In the genomic region with DNA sequence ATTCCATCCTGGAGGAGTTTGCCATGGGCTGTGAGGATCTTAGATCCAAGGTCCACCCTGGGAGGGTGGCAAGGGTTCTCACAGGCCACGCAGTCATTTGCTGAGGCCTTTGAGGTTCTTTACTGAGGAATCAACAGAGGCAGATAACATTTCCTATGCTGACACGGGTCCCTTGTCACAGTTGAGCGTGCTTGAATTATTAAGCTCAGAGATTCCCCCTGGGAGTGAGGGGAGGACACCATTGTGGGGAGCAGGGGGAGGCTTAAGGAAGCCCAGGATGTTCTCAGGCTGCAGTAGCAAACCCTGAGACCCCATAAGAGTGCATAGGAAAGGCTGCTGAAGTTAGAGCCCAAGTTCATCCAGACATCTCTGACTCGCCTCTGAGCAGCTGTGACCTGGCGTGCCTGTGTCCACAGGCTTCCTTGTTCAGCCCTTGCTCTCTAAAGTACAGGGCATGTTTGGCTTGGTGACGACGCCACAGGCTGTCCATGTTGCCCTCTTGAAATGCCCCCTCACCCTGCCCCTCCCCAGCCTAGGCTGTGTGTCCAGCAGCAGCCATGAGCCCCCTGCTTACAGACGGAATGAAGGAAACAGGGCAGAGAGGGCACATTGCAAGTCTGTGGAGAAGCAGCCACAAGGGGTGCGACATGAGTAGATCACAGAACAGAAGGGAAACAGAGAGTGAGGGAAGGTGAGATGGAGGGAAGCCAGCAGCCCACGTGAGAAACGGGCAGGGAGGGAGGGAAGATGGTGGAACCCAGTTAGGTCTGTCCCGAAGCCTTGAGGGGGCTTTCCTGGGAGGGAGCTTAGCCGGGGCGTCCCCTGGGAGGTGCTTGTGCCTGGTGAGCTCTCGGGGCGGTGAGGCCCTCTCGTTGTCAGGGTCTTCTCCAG, we compare ENCODE assay signal across 8 cellular contexts. TPM values are rescaled to one million over a fixed set of nuclear protein-coding genes. Genes with fewer than 3 reads are reported as not detected.
DNase-seq lines count a peak whose midpoint lies in the region; ATAC-seq, FAIRE-seq and TF ChIP-seq lines count a peak whose summit lies in the region.

No MANE protein-coding gene starts in this region.

- FAIRE-seq in H54 (lab: Jason Lieb, UNC) = no peak

- H2AFZ ChIP-seq in hepatocyte = no peak overlapping the region

- POLR2A ChIA-PET in HEK293 (lab: Yijun Ruan, JAX) = interaction anchor here (1.1 kb wide), 1 partner anchor 34 kb away, joined by 3 read pairs; a partner anchor contains a TSS

- peaks cover 14% of the 10 kb centered on the region for H3K4me1 Mint-ChIP-seq in T-helper 17 cell

- peak; percentile 5 for DNase-seq in GM12864 (ENCODE audit: low read depth)
- no peak for DNase-seq in T-helper 17 cell
- no peak for DNase-seq in hepatocyte (ENCODE audit: low spot score)
- DNase-seq in stimulated activated naive CD8-positive, alpha-beta T cell treated with anti-CD3 and anti-CD28 coated beads, Interleukin-15, Interleukin-2, amounts not matched to agents 100 U/mL and 50 U/mL, for 24 hours = no peak
- DNase-seq in SW 1271 (lab: John Stamatoyannopoulos, UW) = no peak
- DNase-seq in NCI-H2081 (lab: John Stamatoyannopoulos, UW) = no peak
- DNase-seq in H54 (ENCODE audit: insufficient read length, low spot score) = no peak

- peak overlapping the region; percentile 75 for H3K4me3 Mint-ChIP-seq in T-helper 17 cell

- WGBS in hepatocyte (ENCODE audit: low lambda C conversion rate, missing lambda C conversion rate) = 55% methylated on average over 17 of the region's 17 CpGs

- H3K4me3 ChIP-seq in GM12864 (ENCODE audit: low read depth, low read length) = no peak overlapping the region; the same call in 1 of the 2 replicates
- no peak overlapping the region for H3K4me3 ChIP-seq in HEK293 (ENCODE audit: low read depth, low read length)
- H3K4me3 ChIP-seq in hepatocyte = no peak overlapping the region

- peak; percentile 43 for ATAC-seq in T-helper 17 cell
- peak; percentile 44 for ATAC-seq in stimulated activated naive CD8-positive, alpha-beta T cell treated with anti-CD3 and anti-CD28 coated beads, Interleukin-15, Interleukin-2, amounts not matched to agents 100 U/mL and 50 U/mL, for 24 hours

- no peaks in the 10 kb centered on the region for H3K36me3 Mint-ChIP-seq in T-helper 17 cell (ENCODE audit: low read depth)

- no peak overlapping the region for H3K27ac ChIP-seq in HEK293 (ENCODE audit: extremely low read depth, low read depth, low read length)
- H3K27ac ChIP-seq in hepatocyte = no peak overlapping the region

- H3K27me3 Mint-ChIP-seq in T-helper 17 cell = no peaks in the 10 kb centered on the region

- H3K9me3 ChIP-seq in HEK293 (ENCODE audit: control insufficient read depth, insufficient read depth, low read depth, low read length) (no peaks in the 10 kb centered on the region), T-helper 17 cell (ENCODE audit: control insufficient read depth, low read length, poor library complexity, severe bottlenecking) (no peaks in the 10 kb centered on the region), hepatocyte (ENCODE audit: low read depth) (no peaks in the 10 kb centered on the region)

- H3K9me2 ChIP-seq in hepatocyte (replicated peaks; ENCODE audit: insufficient read depth) = no peaks in the 10 kb centered on the region

- no peak for TF ChIP-seq POLR2A in H54 (IDR thresholded peaks at IDR 0.05; ENCODE audit: low read depth, low read length)

- peak overlapping the region; percentile 21 for H3K27ac Mint-ChIP-seq in T-helper 17 cell

- TF ChIP-seq CTCF in GM12864 (IDR thresholded peaks at IDR 0.05; ENCODE audit: low read depth, low read length, missing control alignments) (no peak), HEK293 (tag by site-specific recombination; IDR thresholded peaks at IDR 0.05) (no peak), hepatocyte (IDR thresholded peaks at IDR 0.05; ENCODE audit: poor library complexity) (no peak)

- H3K4me2 ChIP-seq in hepatocyte = peak overlapping the region; percentile 69

- peaks cover 6 to 34% of the 10 kb centered on the region in 2 experiments; a peak in 2 of 3 replicates for H3K36me3 ChIP-seq in HEK293 (ENCODE audit: control insufficient read depth in 2 of 2, insufficient read depth in 1 of 2, low read length in 2 of 2)
- no peaks in the 10 kb centered on the region for H3K36me3 ChIP-seq in hepatocyte (replicated peaks; ENCODE audit: insufficient read depth, low read depth)

- H3K79me2 ChIP-seq in hepatocyte = no peaks in the 10 kb centered on the region

- H3K27me3 ChIP-seq in hepatocyte = no peaks in the 10 kb centered on the region

- H4K20me1 ChIP-seq in hepatocyte (ENCODE audit: insufficient read depth, poor library complexity, severe bottlenecking) = no peaks in the 10 kb centered on the region

- CTCF ChIA-PET in HEK293 (lab: Yijun Ruan, JAX) = interaction anchor here (0.5 to 3.9 kb wide), 25 partner anchors 9 to 994 kb away, joined by 3 to 27 read pairs (median 3); no protein-coding TSS in a partner anchor

- no peaks in the 10 kb centered on the region for H3K4me1 ChIP-seq in HEK293 (ENCODE audit: control insufficient read depth, insufficient read depth, low read length)
- H3K4me1 ChIP-seq in hepatocyte (ENCODE audit: insufficient read depth) = no peaks in the 10 kb centered on the region

TF ChIP-seq in HEK293, 187 proteins besides CTCF, POLR2A, EP300 and RAD21:
- TF ChIP-seq ZNF426 (tag by site-specific recombination; IDR thresholded peaks at IDR 0.05) (no peak), ZNF549 (tag by site-specific recombination; IDR thresholded peaks at IDR 0.05) (no peak), ZNF747 (tag by site-specific recombination; IDR thresholded peaks at IDR 0.05) (no peak), ZNF791 (tag by site-specific recombination; IDR thresholded peaks at IDR 0.05) (no peak), ZNF366 (tag by site-specific recombination; conservative IDR thresholded peaks at IDR 0.05) (0 out of 2 replicates have a peak, but pooled peaks have one; percentile 38), OVOL3 (tag by site-specific recombination; IDR thresholded peaks at IDR 0.05) (no peak), ZNF629 (tag by site-specific recombination; IDR thresholded peaks at IDR 0.05) (no peak), ZNF596 (tag by site-specific recombination; IDR thresholded peaks at IDR 0.05) (no peak), MEIS1 (CRISPR knock-in tag; IDR thresholded peaks at IDR 0.05; ENCODE audit: borderline replicate concordance) (no peak), ZNF112 (tag by site-specific recombination; IDR thresholded peaks at IDR 0.05) (no peak), ZBTB17 (tag by site-specific recombination; IDR thresholded peaks at IDR 0.05) (peak; percentile 33; the same call in 1 of the 2 replicates), ZBTB1 (tag by site-specific recombination; IDR thresholded peaks at IDR 0.05) (no peak)
- TF ChIP-seq, protein P1, sequence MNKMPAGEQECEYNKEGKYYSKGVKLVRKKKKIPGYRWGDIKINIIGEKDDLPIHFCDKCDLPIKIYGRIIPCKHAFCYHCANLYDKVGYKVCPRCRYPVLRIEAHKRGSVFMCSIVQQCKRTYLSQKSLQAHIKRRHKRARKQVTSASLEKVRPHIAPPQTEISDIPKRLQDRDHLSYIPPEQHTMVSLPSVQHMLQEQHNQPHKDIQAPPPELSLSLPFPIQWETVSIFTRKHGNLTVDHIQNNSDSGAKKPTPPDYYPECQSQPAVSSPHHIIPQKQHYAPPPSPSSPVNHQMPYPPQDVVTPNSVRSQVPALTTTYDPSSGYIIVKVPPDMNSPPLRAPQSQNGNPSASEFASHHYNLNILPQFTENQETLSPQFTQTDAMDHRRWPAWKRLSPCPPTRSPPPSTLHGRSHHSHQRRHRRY (tag by site-specific recombination; IDR thresholded peaks at IDR 0.05) = no peak
- TF ChIP-seq, protein P2, sequence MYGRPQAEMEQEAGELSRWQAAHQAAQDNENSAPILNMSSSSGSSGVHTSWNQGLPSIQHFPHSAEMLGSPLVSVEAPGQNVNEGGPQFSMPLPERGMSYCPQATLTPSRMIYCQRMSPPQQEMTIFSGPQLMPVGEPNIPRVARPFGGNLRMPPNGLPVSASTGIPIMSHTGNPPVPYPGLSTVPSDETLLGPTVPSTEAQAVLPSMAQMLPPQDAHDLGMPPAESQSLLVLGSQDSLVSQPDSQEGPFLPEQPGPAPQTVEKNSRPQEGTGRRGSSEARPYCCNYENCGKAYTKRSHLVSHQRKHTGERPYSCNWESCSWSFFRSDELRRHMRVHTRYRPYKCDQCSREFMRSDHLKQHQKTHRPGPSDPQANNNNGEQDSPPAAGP (tag by site-specific recombination; IDR thresholded peaks at IDR 0.05) = no peak

RNA-seq across cellular contexts. Expression of a gene that starts 34.0 kb away (rescaled TPM):
- total RNA-seq in T-helper 17 cell (10 to 100 TPM; 31.2 to 37.9 TPM), hepatocyte (42.1 and 43.2 TPM in 2 replicates)
- 29.0 TPM in 2 replicates for polyA plus RNA-seq in hepatocyte
